In the genomic region with DNA sequence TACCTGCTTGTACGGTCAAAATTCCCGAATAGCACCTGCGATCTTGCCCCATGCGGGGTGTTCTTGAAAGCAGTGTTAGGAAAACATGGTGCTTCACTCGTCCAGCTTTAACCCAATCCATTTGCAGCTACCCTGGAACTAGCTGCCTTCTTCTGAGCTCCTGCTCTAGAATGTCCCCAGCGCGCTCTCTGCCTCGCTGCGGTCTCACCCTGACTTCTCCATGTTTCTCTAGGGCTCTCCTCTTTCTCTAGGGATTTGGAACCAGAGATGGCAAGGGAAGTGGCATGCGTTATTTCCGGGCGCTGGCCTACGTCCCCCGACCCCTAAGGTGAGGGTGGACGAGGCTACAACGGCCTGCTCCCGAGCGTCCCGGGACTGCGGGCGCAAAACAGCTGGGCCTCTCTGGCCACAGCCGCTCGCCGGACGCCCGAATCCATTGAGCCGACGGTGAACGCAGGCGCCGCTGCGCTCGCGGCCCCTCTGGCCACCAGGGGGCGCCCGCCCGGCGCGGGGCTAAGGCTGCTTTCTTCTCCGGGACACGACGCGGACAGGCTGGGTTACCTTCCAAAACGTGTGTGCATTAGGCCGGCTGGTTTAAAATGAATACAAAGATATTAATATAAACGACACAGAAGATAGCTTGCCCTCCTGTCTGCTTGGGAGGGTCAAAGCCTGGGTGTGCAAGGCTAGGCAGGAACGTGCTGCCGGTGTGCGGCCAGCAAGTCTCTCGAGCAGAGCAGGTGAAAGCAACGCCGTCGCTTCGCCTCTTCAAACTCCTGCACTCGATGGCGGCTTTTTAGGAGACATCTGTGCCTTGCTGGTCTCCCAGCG, we compare ENCODE assay signal across 8 cellular contexts. TPM values are rescaled to one million over a fixed set of nuclear protein-coding genes. Genes with fewer than 3 reads are reported as not detected.
A peak's percentile ranks its signal among the peaks of the same experiment; 100 is the strongest.
DNase-seq lines count a peak whose midpoint lies in the region; ATAC-seq and TF ChIP-seq lines count a peak whose summit lies in the region.

No MANE protein-coding gene starts in this region.

- H3K4me1 Mint-ChIP-seq in CD8-positive, alpha-beta memory T cell: peaks cover 13 to 24% (median 23%) of the 10 kb centered on the region in 3 donors

- POLR2A ChIA-PET in CD8-positive, alpha-beta memory T cell (lab: Charles Lee): no interaction called here

- no peaks in the 10 kb centered on the region for H3K36me3 ChIP-seq in CD8-positive, alpha-beta memory T cell (ENCODE audit: insufficient read depth, low read length)
- no peaks in the 10 kb centered on the region for H3K36me3 ChIP-seq in neural cell (ENCODE audit: insufficient read depth, low read length)

- H3K4me3 Mint-ChIP-seq in CD8-positive, alpha-beta memory T cell: peak overlapping the region in 6 of 7 donors; percentile 81 to 90 (median 86)

- peaks cover 12% of the 10 kb centered on the region for H3K27me3 ChIP-seq in CD8-positive, alpha-beta memory T cell (ENCODE audit: insufficient read depth, low read length, poor library complexity, severe bottlenecking)
- H3K27me3 ChIP-seq in neural cell (ENCODE audit: insufficient read depth, low read depth, low read length): no peaks in the 10 kb centered on the region

- TF ChIP-seq RAD21 in neural cell (conservative IDR thresholded peaks at IDR 0.05): peak; percentile 72

- H3K9me3 Mint-ChIP-seq in CD8-positive, alpha-beta memory T cell: no peaks in the 10 kb centered on the region

- TF ChIP-seq CTCF in foreskin fibroblast (IDR thresholded peaks at IDR 0.05; ENCODE audit: low read depth, low read length): peak; percentile 91
- TF ChIP-seq CTCF in neural cell (IDR thresholded peaks at IDR 0.05; ENCODE audit: poor library complexity, severe bottlenecking): peak; percentile 90

- DNase-seq in CD8-positive, alpha-beta memory T cell: peak; percentile 41 to 68 (median 51)
- peak; percentile 74 for DNase-seq in RKO (ENCODE audit: low spot score)
- peak; percentile 45 for DNase-seq in activated gamma-delta T cell (lab: John Stamatoyannopoulos, UW)
- DNase-seq in foreskin fibroblast: peak; percentile 77 to 95
- peak; percentile 89 for DNase-seq in superior temporal gyrus (ENCODE audit: extremely low spot score)

- CTCF ChIA-PET in CD8-positive, alpha-beta memory T cell (lab: Charles Lee): interaction anchor here (0.7 to 2.3 kb wide), 13 partner anchors 10 to 1684 kb away, joined by 3 to 10 read pairs (median 3); a partner anchor contains a TSS

- no peaks in the 10 kb centered on the region for H3K36me3 Mint-ChIP-seq in CD8-positive, alpha-beta memory T cell

- no peak overlapping the region for H3K27ac ChIP-seq in CD8-positive, alpha-beta memory T cell (ENCODE audit: low read depth, low read length)
- H3K27ac ChIP-seq in neural cell (ENCODE audit: low read length): peak overlapping the region; percentile 84

- ATAC-seq in GM19455 (IDR thresholded peaks at IDR 0.05; ENCODE audit: unreplicated experiment): peak; percentile 71
- peak; percentile 50 for ATAC-seq in HG03565 (IDR thresholded peaks at IDR 0.05; ENCODE audit: unreplicated experiment)

- H3K4me3 ChIP-seq in CD8-positive, alpha-beta memory T cell (ENCODE audit: low read length): peak overlapping the region; percentile 47
- peak overlapping the region; percentile 74 to 93 for H3K4me3 ChIP-seq in foreskin fibroblast (ENCODE audit: low read depth in 1 of 2, low read length in 2 of 2)
- peak overlapping the region; percentile 92 for H3K4me3 ChIP-seq in neural cell (ENCODE audit: low read length)

- H3F3A ChIP-seq in neural cell (ENCODE audit: insufficient read depth, low read length, poor library complexity, severe bottlenecking): no peaks in the 10 kb centered on the region

- peak overlapping the region in 5 of 8 donors; percentile 1 to 79 (median 54) for H3K27ac Mint-ChIP-seq in CD8-positive, alpha-beta memory T cell

- H2AFZ ChIP-seq in neural cell (ENCODE audit: low read depth, low read length): peak overlapping the region; percentile 56

- H3K4me1 ChIP-seq in CD8-positive, alpha-beta memory T cell (ENCODE audit: insufficient read depth, low read length): peaks cover 8% of the 10 kb centered on the region

- no peaks in the 10 kb centered on the region for H3K9me2 ChIP-seq in neural cell (ENCODE audit: insufficient read depth, low read length)

- peaks cover 4% of the 10 kb centered on the region for H4K20me1 ChIP-seq in neural cell (ENCODE audit: insufficient read depth)

- H3K4me2 ChIP-seq in neural cell (ENCODE audit: low read length): peak overlapping the region; percentile 48

- H3K27me3 Mint-ChIP-seq in CD8-positive, alpha-beta memory T cell: peaks cover 9 to 43% of the 10 kb centered on the region in 2 donors

- peak overlapping the region; percentile 81 for H3K9ac ChIP-seq in neural cell (ENCODE audit: low read length)

- peaks cover 24% of the 10 kb centered on the region for H3K79me2 ChIP-seq in neural cell (replicated peaks; ENCODE audit: insufficient read depth, low read length)

- H3K9me3 ChIP-seq in CD8-positive, alpha-beta memory T cell (ENCODE audit: low read length): no peaks in the 10 kb centered on the region
- no peaks in the 10 kb centered on the region for H3K9me3 ChIP-seq in neural cell (ENCODE audit: low read length)

- TF ChIP-seq EP300 in neural cell (conservative IDR thresholded peaks at IDR 0.05; ENCODE audit: poor library complexity, severe bottlenecking): no peak

TF ChIP-seq in neural cell, 6 proteins besides CTCF, POLR2A, EP300 and RAD21:
- TF ChIP-seq MXI1 (conservative IDR thresholded peaks at IDR 0.05; ENCODE audit: poor library complexity, severe bottlenecking): no peak
- TF ChIP-seq, protein P1, sequence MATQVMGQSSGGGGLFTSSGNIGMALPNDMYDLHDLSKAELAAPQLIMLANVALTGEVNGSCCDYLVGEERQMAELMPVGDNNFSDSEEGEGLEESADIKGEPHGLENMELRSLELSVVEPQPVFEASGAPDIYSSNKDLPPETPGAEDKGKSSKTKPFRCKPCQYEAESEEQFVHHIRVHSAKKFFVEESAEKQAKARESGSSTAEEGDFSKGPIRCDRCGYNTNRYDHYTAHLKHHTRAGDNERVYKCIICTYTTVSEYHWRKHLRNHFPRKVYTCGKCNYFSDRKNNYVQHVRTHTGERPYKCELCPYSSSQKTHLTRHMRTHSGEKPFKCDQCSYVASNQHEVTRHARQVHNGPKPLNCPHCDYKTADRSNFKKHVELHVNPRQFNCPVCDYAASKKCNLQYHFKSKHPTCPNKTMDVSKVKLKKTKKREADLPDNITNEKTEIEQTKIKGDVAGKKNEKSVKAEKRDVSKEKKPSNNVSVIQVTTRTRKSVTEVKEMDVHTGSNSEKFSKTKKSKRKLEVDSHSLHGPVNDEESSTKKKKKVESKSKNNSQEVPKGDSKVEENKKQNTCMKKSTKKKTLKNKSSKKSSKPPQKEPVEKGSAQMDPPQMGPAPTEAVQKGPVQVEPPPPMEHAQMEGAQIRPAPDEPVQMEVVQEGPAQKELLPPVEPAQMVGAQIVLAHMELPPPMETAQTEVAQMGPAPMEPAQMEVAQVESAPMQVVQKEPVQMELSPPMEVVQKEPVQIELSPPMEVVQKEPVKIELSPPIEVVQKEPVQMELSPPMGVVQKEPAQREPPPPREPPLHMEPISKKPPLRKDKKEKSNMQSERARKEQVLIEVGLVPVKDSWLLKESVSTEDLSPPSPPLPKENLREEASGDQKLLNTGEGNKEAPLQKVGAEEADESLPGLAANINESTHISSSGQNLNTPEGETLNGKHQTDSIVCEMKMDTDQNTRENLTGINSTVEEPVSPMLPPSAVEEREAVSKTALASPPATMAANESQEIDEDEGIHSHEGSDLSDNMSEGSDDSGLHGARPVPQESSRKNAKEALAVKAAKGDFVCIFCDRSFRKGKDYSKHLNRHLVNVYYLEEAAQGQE (IDR thresholded peaks at IDR 0.05; ENCODE audit: borderline replicate concordance): no peak
- TF ChIP-seq TAF1 (IDR thresholded peaks at IDR 0.05; ENCODE audit: low read depth): peak; percentile 8
- TF ChIP-seq EZH2 (IDR thresholded peaks at IDR 0.05; ENCODE audit: borderline replicate concordance, insufficient read depth, low read length, poor library complexity, severe bottlenecking): no peak
- no peak for TF ChIP-seq POLR2AphosphoS5 (IDR thresholded peaks at IDR 0.05)
- TF ChIP-seq SMC3 (conservative IDR thresholded peaks at IDR 0.05; ENCODE audit: poor library complexity): peak; percentile 81

RNA-seq across cellular contexts. Expression of a gene that starts 1.8 kb away (rescaled TPM):
- 1 to 10 TPM in 1 of 2 experiments, under 1 TPM in 1; 0.91 to 1.1 TPM for total RNA-seq in CD8-positive, alpha-beta memory T cell
- polyA plus RNA-seq in CD8-positive, alpha-beta memory T cell: 10.5 TPM
- 3.7 and 6.0 TPM in 2 replicates for polyA plus RNA-seq in neural cell
- 8.8 and 10.7 TPM in 2 replicates for polyA minus RNA-seq in neural cell
